In genomic region chr3:24943961-24944360, GRCh38 we compare ENCODE assay signal across 15 cellular contexts.
DNase-seq lines count a peak whose midpoint lies in the region; ATAC-seq lines count a peak whose summit lies in the region.
"Had no signal": no experiment of that assay in that cellular context is flagged by ENCODE, and none has a peak within 500 bp of the region (broad histone marks: within the 10 kb centered on the region; RNA-seq: fewer than 3 reads in every experiment).

No MANE protein-coding gene starts in this region.

- no peak for ATAC-seq in HG02610 (IDR thresholded peaks at IDR 0.05; ENCODE audit: unreplicated experiment)
- ATAC-seq in HG03045 (IDR thresholded peaks at IDR 0.05; ENCODE audit: unreplicated experiment) = no peak
- no peak for ATAC-seq in GM21576 (IDR thresholded peaks at IDR 0.05; ENCODE audit: unreplicated experiment)
- ATAC-seq: GM23338 had no signal

- DNase-seq in RPMI7951 (ENCODE audit: low read depth) (peak; percentile 23), astrocyte of the hippocampus (ENCODE audit: low read depth, low spot score) (peak; percentile 18), kidney tubule cell (ENCODE audit: low spot score) (peak; percentile 79), iPS-NIHi11 (ENCODE audit: low spot score) (no peak)
- DNase-seq: ACHN; AML-193; CD4-positive, alpha-beta T cell; DMS153; DMS79; GDM1; HCEC 1CT had no signal
